Comparison of ENCODE assay signal across 18 cellular contexts in the genomic region with DNA sequence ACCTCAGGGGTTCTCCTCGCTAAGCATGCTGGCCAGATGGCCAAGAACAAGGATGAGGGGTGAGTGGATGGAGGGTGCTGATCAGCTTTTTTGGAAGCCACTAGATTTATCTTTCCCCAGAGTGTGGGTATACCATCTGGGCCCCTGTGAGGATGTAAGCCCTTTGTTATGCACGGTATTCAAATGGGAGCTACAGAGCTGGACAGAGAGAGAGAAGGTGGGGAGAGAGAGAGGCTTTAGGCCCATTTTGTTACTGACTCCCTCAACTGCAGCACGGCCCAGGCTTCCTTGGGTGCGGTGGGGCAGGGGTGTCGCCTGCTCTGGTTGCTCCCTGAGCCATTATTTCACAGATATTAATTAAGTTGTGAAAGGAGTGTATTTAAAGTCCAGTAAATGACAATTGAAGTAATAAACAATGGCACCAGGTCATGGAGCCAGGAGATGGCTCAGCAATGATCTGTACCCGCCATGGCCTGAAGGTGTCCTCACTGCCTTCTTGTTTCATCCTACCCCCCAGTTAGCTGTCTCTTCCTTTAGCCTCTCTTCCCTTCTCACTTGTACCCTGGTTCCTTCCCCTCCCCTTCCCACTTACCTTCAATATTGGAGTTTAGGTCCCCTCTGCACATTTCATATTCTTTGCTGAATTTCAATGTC.
DNase-seq lines count a peak whose midpoint lies in the region; ATAC-seq, FAIRE-seq and TF ChIP-seq lines count a peak whose summit lies in the region.
"Had no signal": no experiment of that assay in that cellular context is flagged by ENCODE, and none has a peak within 500 bp of the region (broad histone marks: within the 10 kb centered on the region; RNA-seq: fewer than 3 reads in every experiment).

No MANE protein-coding gene starts in this region.

- H3K4me3 ChIP-seq in HepG2 (replicated peaks in 1 of 3; ENCODE audit: insufficient read depth in 1 of 3, low read depth in 2 of 3, low read length in 3 of 3), result no peak overlapping the region
- no peak overlapping the region for H3K4me3 ChIP-seq in right lobe of liver
- H3K4me3 ChIP-seq in NB4 (ENCODE audit: low read depth, low read length), result no peak overlapping the region
- H3K4me3 ChIP-seq in brain microvascular endothelial cell (ENCODE audit: low read depth, low read length), result no peak overlapping the region
- H3K4me3 ChIP-seq: heart right ventricle had no signal

- no peaks in the 10 kb centered on the region for H4K20me1 ChIP-seq in HepG2 (ENCODE audit: insufficient read depth, low read length)

- no peak overlapping the region for H3K4me3 Mint-ChIP-seq in stimulated activated naive CD8-positive, alpha-beta T cell treated with anti-CD3 and anti-CD28 coated beads, Interleukin-15, amount 100 ng/mL, for 72 hours
- H3K4me3 Mint-ChIP-seq: activated T-helper 1 cell treated with anti-CD3 and anti-CD28 coated beads, Interleukin-12 subunit alpha, Interleukin-12 subunit beta, Interleukin-2, Interleukin-4 antibody, amounts not matched to agents 30 ng/mL and 10 ng/mL and 1 ng/mL, durations not matched to agents 14 hours and 24 hours and 36 hours; IgD-negative memory B cell; memory B cell; stimulated activated memory B cell treated with anti-CD40 and anti-IgM and Interleukin-4, amounts not matched to agents 10 μg/mL and 1 μg/mL and 100 μg/mL, for 72 hours had no signal

- no peaks in the 10 kb centered on the region for H3K9me3 Mint-ChIP-seq in stimulated activated naive CD8-positive, alpha-beta T cell treated with anti-CD3 and anti-CD28 coated beads, Interleukin-15, amount 100 ng/mL, for 72 hours
- H3K9me3 Mint-ChIP-seq: activated T-helper 1 cell treated with anti-CD3 and anti-CD28 coated beads, Interleukin-12 subunit alpha, Interleukin-12 subunit beta, Interleukin-2, Interleukin-4 antibody, amounts not matched to agents 30 ng/mL and 10 ng/mL and 1 ng/mL, durations not matched to agents 14 hours and 24 hours and 36 hours; stimulated activated memory B cell treated with anti-CD40 and anti-IgM and Interleukin-4, amounts not matched to agents 10 μg/mL and 1 μg/mL and 100 μg/mL, for 72 hours had no signal

- no peak for FAIRE-seq in HepG2 (lab: Jason Lieb, UNC)
- FAIRE-seq: astrocyte, GM19239 had no signal

- no TSS peak for BruUV-seq in HepG2 (replicated peaks; lab: Mats Ljungman, UMichigan)

- POLR2A ChIA-PET in HepG2 (lab: Yijun Ruan, JAX), result no interaction called here

- H3K79me2 ChIP-seq in HepG2 (ENCODE audit: insufficient read depth, low read length), result no peaks in the 10 kb centered on the region

- intact Hi-C loops in HepG2 (cut with micrococcal nuclease; ENCODE audit: unreplicated experiment), result no loop called here
- intact Hi-C loops in right lobe of liver (cut with DNase I), result no loop called here

- H3K27me3 ChIP-seq in HepG2 (ENCODE audit: control insufficient read depth in 1 of 2, insufficient read depth in 2 of 2, low read length in 2 of 2) (no peaks in the 10 kb centered on the region; a peak in 1 of 5 replicates), right lobe of liver (no peaks in the 10 kb centered on the region), brain microvascular endothelial cell (replicated peaks) (no peaks in the 10 kb centered on the region)
- H3K27me3 ChIP-seq: heart right ventricle had no signal

- peak; percentile 30 for TF ChIP-seq CTCF in HepG2 (CRISPR knock-in tag; IDR thresholded peaks at IDR 0.05)
- peak in 1 of 4 donors; percentile 12 for TF ChIP-seq CTCF in right lobe of liver (IDR thresholded peaks at IDR 0.05)
- TF ChIP-seq CTCF in NB4 (IDR thresholded peaks at IDR 0.05; ENCODE audit: low read depth, low read length), result peak; percentile 1
- TF ChIP-seq CTCF in brain microvascular endothelial cell (IDR thresholded peaks at IDR 0.05; ENCODE audit: low read depth, low read length, missing control alignments), result peak; percentile 34

- H3K4me1 ChIP-seq in HepG2 (ENCODE audit: insufficient read depth, low read length), result no peaks in the 10 kb centered on the region
- H3K4me1 ChIP-seq in right lobe of liver, result no peaks in the 10 kb centered on the region

- no peak overlapping the region for H2AFZ ChIP-seq in HepG2 (ENCODE audit: low read length)

- no peaks in the 10 kb centered on the region for H3K36me3 ChIP-seq in HepG2 (replicated peaks in 1 of 2; ENCODE audit: control insufficient read depth in 1 of 2, insufficient read depth in 2 of 2, low read length in 2 of 2)
- no peaks in the 10 kb centered on the region for H3K36me3 ChIP-seq in right lobe of liver
- no peaks in the 10 kb centered on the region for H3K36me3 ChIP-seq in brain microvascular endothelial cell (replicated peaks)
- H3K36me3 ChIP-seq: heart right ventricle had no signal

- 0% methylated on average over 6 of the region's 6 CpGs for WGBS in HepG2 (ENCODE audit: low lambda C conversion rate)
- 38% methylated on average over 1 of the region's 6 CpGs for WGBS in right lobe of liver (ENCODE audit: insufficient coverage, low coverage, low lambda C conversion rate, missing lambda C conversion rate)

- CTCF ChIA-PET in HepG2 (lab: Yijun Ruan, JAX; ENCODE audit: low intra/inter-chr PET ratio, low total read pairs), result no interaction called here

- in situ Hi-C loops in HepG2 (cut with HindIII; ENCODE audit: extremely low pct_ligation_motif_present, low pct_unique_long_range_greater_than_20kb), result no loop called here
- in situ Hi-C loops in brain microvascular endothelial cell (cut with HindIII; ENCODE audit: low pct_ligation_motif_present, low sequenced_read_pairs), result no loop called here

- TF ChIP-seq POLR2A in HepG2 (IDR thresholded peaks at IDR 0.05; ENCODE audit: insufficient read depth in 1 of 2, low read depth in 2 of 2, low read length in 2 of 2) (no peak), right lobe of liver (IDR thresholded peaks at IDR 0.05) (no peak), NB4 (IDR thresholded peaks at IDR 0.05; ENCODE audit: extremely low read depth, insufficient read length) (no peak)

- DNase-seq in HepG2 (ENCODE audit: low spot score) (no peak), right lobe of liver (no peak), NB4 (ENCODE audit: low read depth) (no peak), brain microvascular endothelial cell (no peak), glomerular visceral epithelial cell (ENCODE audit: extremely low spot score) (no peak)
- DNase-seq in stimulated activated naive CD8-positive, alpha-beta T cell treated with anti-CD3 and anti-CD28 coated beads, Interleukin-15, amount 100 ng/mL, for 72 hours, result no peak
- DNase-seq: HCEC 1CT; stimulated activated CD4-positive, alpha-beta T cell treated with anti-CD3 and anti-CD28 coated beads, Interleukin-2, amount 100 ng/mL, for 24 hours had no signal

- TF ChIP-seq EP300 in HepG2 (IDR thresholded peaks at IDR 0.05; ENCODE audit: low read depth in 2 of 2, low read length in 2 of 2), result no peak
- no peak for TF ChIP-seq EP300 in HepG2 (CRISPR knock-in tag; IDR thresholded peaks at IDR 0.05; ENCODE audit: borderline replicate concordance)

- H3K4me1 Mint-ChIP-seq in stimulated activated naive CD8-positive, alpha-beta T cell treated with anti-CD3 and anti-CD28 coated beads, Interleukin-15, amount 100 ng/mL, for 72 hours, result no peaks in the 10 kb centered on the region
- H3K4me1 Mint-ChIP-seq: IgD-negative memory B cell; memory B cell; stimulated activated memory B cell treated with anti-CD40 and anti-IgM and Interleukin-4, amounts not matched to agents 10 μg/mL and 1 μg/mL and 100 μg/mL, for 72 hours had no signal

- H3K27ac Mint-ChIP-seq in stimulated activated naive CD8-positive, alpha-beta T cell treated with anti-CD3 and anti-CD28 coated beads, Interleukin-15, amount 100 ng/mL, for 72 hours, result no peak overlapping the region
- H3K27ac Mint-ChIP-seq: activated T-helper 1 cell treated with anti-CD3 and anti-CD28 coated beads, Interleukin-12 subunit alpha, Interleukin-12 subunit beta, Interleukin-2, Interleukin-4 antibody, amounts not matched to agents 30 ng/mL and 10 ng/mL and 1 ng/mL, durations not matched to agents 14 hours and 24 hours and 36 hours; IgD-negative memory B cell; memory B cell; stimulated activated memory B cell treated with anti-CD40 and anti-IgM and Interleukin-4, amounts not matched to agents 10 μg/mL and 1 μg/mL and 100 μg/mL, for 72 hours had no signal

- no peak for TF ChIP-seq RAD21 in HepG2 (CRISPR knock-in tag; IDR thresholded peaks at IDR 0.05)

- H3K9me3 ChIP-seq in HepG2 (ENCODE audit: low read length) (peaks cover 5% of the 10 kb centered on the region; the same call in 1 of the 2 replicates), right lobe of liver (no peaks in the 10 kb centered on the region)

- no peak overlapping the region for H3K27ac ChIP-seq in HepG2 (ENCODE audit: extremely low read length, insufficient read depth, low read length)
- H3K27ac ChIP-seq in right lobe of liver, result no peak overlapping the region
- no peak overlapping the region for H3K27ac ChIP-seq in brain microvascular endothelial cell
- H3K27ac ChIP-seq: heart right ventricle, SK-N-MC had no signal

- no peak overlapping the region for H3K4me2 ChIP-seq in HepG2 (ENCODE audit: low read depth, low read length)

- H3K27me3 Mint-ChIP-seq in stimulated activated naive CD8-positive, alpha-beta T cell treated with anti-CD3 and anti-CD28 coated beads, Interleukin-15, amount 100 ng/mL, for 72 hours, result peaks cover 44% of the 10 kb centered on the region
- H3K27me3 Mint-ChIP-seq: stimulated activated memory B cell treated with anti-CD40 and anti-IgM and Interleukin-4, amounts not matched to agents 10 μg/mL and 1 μg/mL and 100 μg/mL, for 72 hours had no signal

- ATAC-seq in HepG2 (peak; percentile 44; the same call in 1 of the 3 replicates), right lobe of liver (no peak), GM21367 (IDR thresholded peaks at IDR 0.05; ENCODE audit: unreplicated experiment) (no peak), HG03097 (IDR thresholded peaks at IDR 0.05; ENCODE audit: low FRiP score, unreplicated experiment) (no peak)
- ATAC-seq in stimulated activated naive CD8-positive, alpha-beta T cell treated with anti-CD3 and anti-CD28 coated beads, Interleukin-15, amount 100 ng/mL, for 72 hours, result no peak
- ATAC-seq: stimulated activated memory B cell treated with anti-CD40 and anti-IgM and Interleukin-4, amounts not matched to agents 10 μg/mL and 1 μg/mL and 100 μg/mL, for 72 hours had no signal

- no peak overlapping the region for H3K9ac ChIP-seq in HepG2 (ENCODE audit: insufficient read depth, low read depth, low read length)

TF ChIP-seq in HepG2, 621 proteins besides CTCF, POLR2A, EP300 and RAD21 (continues in another document):
- TF ChIP-seq, protein P1, sequence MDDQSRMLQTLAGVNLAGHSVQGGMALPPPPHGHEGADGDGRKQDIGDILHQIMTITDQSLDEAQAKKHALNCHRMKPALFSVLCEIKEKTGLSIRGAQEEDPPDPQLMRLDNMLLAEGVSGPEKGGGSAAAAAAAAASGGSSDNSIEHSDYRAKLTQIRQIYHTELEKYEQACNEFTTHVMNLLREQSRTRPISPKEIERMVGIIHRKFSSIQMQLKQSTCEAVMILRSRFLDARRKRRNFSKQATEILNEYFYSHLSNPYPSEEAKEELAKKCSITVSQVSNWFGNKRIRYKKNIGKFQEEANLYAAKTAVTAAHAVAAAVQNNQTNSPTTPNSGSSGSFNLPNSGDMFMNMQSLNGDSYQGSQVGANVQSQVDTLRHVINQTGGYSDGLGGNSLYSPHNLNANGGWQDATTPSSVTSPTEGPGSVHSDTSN (CRISPR knock-in tag; IDR thresholded peaks at IDR 0.05; ENCODE audit: borderline replicate concordance), result no peak
- TF ChIP-seq PAX8 (CRISPR knock-in tag; IDR thresholded peaks at IDR 0.05; ENCODE audit: borderline replicate concordance) (no peak), ZSCAN29 (CRISPR knock-in tag; conservative IDR thresholded peaks at IDR 0.05) (no peak)
